Comparison of ENCODE assay signal across 26 cellular contexts in genomic region chr12:25071366-25071765, GRCh38.
DNase-seq lines count a peak whose midpoint lies in the region; ATAC-seq, FAIRE-seq and TF ChIP-seq lines count a peak whose summit lies in the region.
"Had no signal": no experiment of that assay in that cellular context is flagged by ENCODE, and none has a peak within 500 bp of the region (broad histone marks: within the 10 kb centered on the region; RNA-seq: fewer than 3 reads in every experiment).

No MANE protein-coding gene starts in this region.

- H3K9ac ChIP-seq in Karpas-422 (ENCODE audit: low read length) (no peak overlapping the region), endothelial cell of umbilical vein (replicated peaks; ENCODE audit: extremely low read depth, insufficient read depth, low read length) (no peak overlapping the region)
- H3K9ac ChIP-seq: GM23248 had no signal

- peak; percentile 59 for FAIRE-seq in endothelial cell of umbilical vein (lab: Jason Lieb, UNC)

- H3K4me1 ChIP-seq in Karpas-422 (ENCODE audit: low read length) (peaks cover 65% of the 10 kb centered on the region), endothelial cell of umbilical vein (ENCODE audit: control insufficient read depth, extremely low read depth, insufficient read depth, low read length) (peaks cover 6% of the 10 kb centered on the region), spleen (peaks cover 0 to 80% (median 42%) of the 10 kb centered on the region in 6 donors), aorta (ENCODE audit: control insufficient read depth in 1 of 2, insufficient read depth in 2 of 2, low read length in 2 of 2) (no peaks in the 10 kb centered on the region)
- H3K4me1 ChIP-seq: foreskin keratinocyte, right atrium auricular region had no signal

- H3K9me1 ChIP-seq in endothelial cell of umbilical vein (replicated peaks; ENCODE audit: control insufficient read depth, extremely low read depth, insufficient read depth, low read length) = no peaks in the 10 kb centered on the region

- H3K27ac ChIP-seq in Karpas-422 (ENCODE audit: low read length) = peak overlapping the region; percentile 9; the same call in 1 of the 2 replicates
- H3K27ac ChIP-seq in endothelial cell of umbilical vein (ENCODE audit: insufficient read depth, low read depth, low read length) = no peak overlapping the region
- peak overlapping the region in 5 of 8 donors; percentile 3 to 60 (median 29) for H3K27ac ChIP-seq in spleen
- no peak overlapping the region for H3K27ac ChIP-seq in aorta (ENCODE audit: low read depth in 1 of 2, low read length in 2 of 2)
- H3K27ac ChIP-seq: cardiac muscle cell, foreskin keratinocyte, GM23248, hepatocyte, right atrium auricular region, RWPE1 had no signal

- H3K4me2 ChIP-seq in Karpas-422 (ENCODE audit: low read depth, low read length, poor library complexity, severe bottlenecking) (no peak overlapping the region), endothelial cell of umbilical vein (ENCODE audit: insufficient read depth, low read length) (peak overlapping the region; percentile 30)
- H3K4me2 ChIP-seq: hepatocyte had no signal

- no peak for ATAC-seq in aorta (ENCODE audit: low FRiP score)
- ATAC-seq: activated CD4-positive, alpha-beta T cell treated with anti-CD3 and anti-CD28 coated beads for 36 hours; CD8-positive, alpha-beta T cell; foreskin keratinocyte; left ventricle myocardium superior; T-helper 17 cell had no signal

- H3K4me3 ChIP-seq in Karpas-422 (ENCODE audit: low read length) = no peak overlapping the region
- no peak overlapping the region for H3K4me3 ChIP-seq in endothelial cell of umbilical vein (replicated peaks in 1 of 3; ENCODE audit: insufficient read depth in 1 of 3, low read depth in 1 of 3, low read length in 3 of 3)
- H3K4me3 ChIP-seq in spleen = no peak overlapping the region
- no peak overlapping the region for H3K4me3 ChIP-seq in aorta (ENCODE audit: low read length in 2 of 2)
- H3K4me3 ChIP-seq: cardiac muscle cell, dorsolateral prefrontal cortex, GM23248, hepatocyte, right atrium auricular region, stomach had no signal

- no TSS peak for BruUV-seq in endothelial cell of umbilical vein (replicated peaks; lab: Mats Ljungman, UMichigan)

- POLR2A ChIA-PET in endothelial cell of umbilical vein (lab: Charles Lee) = no interaction called here

- 5 to 42% (median 9%) methylated on average over 1 of the region's 1 CpG for WGBS in spleen, 5 donors
- WGBS in aorta, 2 donors = 63 to 85% methylated on average over 1 of the region's 1 CpG

- no peaks in the 10 kb centered on the region for H3K9me3 ChIP-seq in Karpas-422 (ENCODE audit: low read length)
- H3K9me3 ChIP-seq in endothelial cell of umbilical vein (replicated peaks; ENCODE audit: control insufficient read depth, insufficient read depth, low read length) = no peaks in the 10 kb centered on the region
- no peaks in the 10 kb centered on the region for H3K9me3 ChIP-seq in spleen
- no peaks in the 10 kb centered on the region for H3K9me3 ChIP-seq in aorta (ENCODE audit: control insufficient read depth, low read length)
- H3K9me3 ChIP-seq: right atrium auricular region, stomach had no signal

- peaks cover 90% of the 10 kb centered on the region for H3K79me2 ChIP-seq in Karpas-422 (ENCODE audit: low read length)
- no peaks in the 10 kb centered on the region for H3K79me2 ChIP-seq in endothelial cell of umbilical vein (ENCODE audit: control insufficient read depth, insufficient read depth, low read length)
- H3K79me2 ChIP-seq: hepatocyte had no signal

- no peak for TF ChIP-seq POLR2A in endothelial cell of umbilical vein (IDR thresholded peaks at IDR 0.05; ENCODE audit: low read depth, low read length)
- TF ChIP-seq POLR2A in spleen (IDR thresholded peaks at IDR 0.05) = no peak

- H3K36me3 ChIP-seq in Karpas-422 (ENCODE audit: insufficient read depth, low read length) (peaks cover 88% of the 10 kb centered on the region), endothelial cell of umbilical vein (ENCODE audit: control insufficient read depth in 2 of 2, extremely low read depth in 1 of 2, insufficient read depth in 2 of 2, low read length in 2 of 2) (no peaks in the 10 kb centered on the region), spleen (peaks cover 0 to 68% (median 38%) of the 10 kb centered on the region in 6 donors), aorta (ENCODE audit: control insufficient read depth in 1 of 2, insufficient read depth in 2 of 2, low read length in 1 of 2) (no peaks in the 10 kb centered on the region)
- H3K36me3 ChIP-seq: cardiac muscle cell, right atrium auricular region had no signal

- intact Hi-C loops in endothelial cell of umbilical vein (cut with micrococcal nuclease) (no loop called here), spleen (cut with DNase I; ENCODE audit: low total_unique reads) (no loop called here), aorta (cut with DNase I) (no loop called here)

- H3K27me3 ChIP-seq in Karpas-422 (ENCODE audit: low read length) = no peaks in the 10 kb centered on the region
- no peaks in the 10 kb centered on the region for H3K27me3 ChIP-seq in endothelial cell of umbilical vein (ENCODE audit: control insufficient read depth in 2 of 2, insufficient read depth in 2 of 2, low read length in 2 of 2)
- no peaks in the 10 kb centered on the region for H3K27me3 ChIP-seq in spleen (replicated peaks in 1 of 7)
- no peaks in the 10 kb centered on the region for H3K27me3 ChIP-seq in aorta (ENCODE audit: control insufficient read depth in 1 of 2, insufficient read depth in 2 of 2, low read length in 1 of 2)
- H3K27me3 ChIP-seq: cardiac muscle cell, dorsolateral prefrontal cortex, foreskin keratinocyte, hepatocyte, right atrium auricular region, stomach had no signal

- no peak for DNase-seq in Karpas-422
- peak; percentile 42 for DNase-seq in endothelial cell of umbilical vein (ENCODE audit: low read depth, low spot score)
- DNase-seq in myocyte (ENCODE audit: low read depth) = peak; percentile 2
- DNase-seq in spleen = no peak
- DNase-seq in SKM-1 treated with dmso at 0.1 percent for 144 hours (lab: John Stamatoyannopoulos, UW; ENCODE audit: unreplicated experiment) = no peak
- no peak for DNase-seq in aorta
- DNase-seq in middle frontal gyrus (ENCODE audit: extremely low spot score, low spot score) = no peak
- DNase-seq in NCI-H1092 (lab: John Stamatoyannopoulos, UW) = no peak
- DNase-seq: activated CD4-positive, alpha-beta T cell treated with anti-CD3 and anti-CD28 coated beads for 36 hours; activated naive CD4-positive, alpha-beta T cell treated with anti-CD3 and anti-CD28 coated beads for 36 hours; CD8-positive, alpha-beta T cell; dorsolateral prefrontal cortex; foreskin keratinocyte; GM23248; HFFc6; immature natural killer cell; left ventricle myocardium superior; NCI-H2081 treated with DMSO at 0.1 percent for 48 hours; NCI-H774; stomach; T-helper 17 cell; trophoblast cell had no signal

- no peak overlapping the region for H2AFZ ChIP-seq in Karpas-422 (ENCODE audit: low read length)
- H2AFZ ChIP-seq in endothelial cell of umbilical vein (ENCODE audit: low read depth, low read length) = no peak overlapping the region
- H2AFZ ChIP-seq: GM23248, hepatocyte had no signal

- dilution Hi-C loops in endothelial cell of umbilical vein (cut with MboI; ENCODE audit: extremely low pct_ligation_motif_present, low sequenced_read_pairs) = no loop called here

- CTCF ChIA-PET in endothelial cell of umbilical vein (lab: Charles Lee) = interaction anchor here (1.1 kb wide), 1 partner anchor 15 kb away, joined by 3 read pairs; no protein-coding TSS in a partner anchor

- no peaks in the 10 kb centered on the region for H3K9me2 ChIP-seq in Karpas-422 (replicated peaks; ENCODE audit: insufficient read depth, low read length)

- H4K20me1 ChIP-seq in Karpas-422 (ENCODE audit: insufficient read depth, low read depth, low read length) (no peaks in the 10 kb centered on the region), endothelial cell of umbilical vein (replicated peaks; ENCODE audit: control insufficient read depth, extremely low read depth, insufficient read depth, low read length) (no peaks in the 10 kb centered on the region)

- TF ChIP-seq CTCF in endothelial cell of umbilical vein (IDR thresholded peaks at IDR 0.05; ENCODE audit: extremely low read depth in 1 of 2, insufficient read depth in 1 of 2, low read depth in 1 of 2, low read length in 2 of 2) (no peak), spleen (IDR thresholded peaks at IDR 0.05 in 8 of 11, conservative IDR thresholded peaks at IDR 0.05 in 3 of 11) (no peak)

TF ChIP-seq in endothelial cell of umbilical vein, 7 proteins besides CTCF, POLR2A, EP300 and RAD21:
- TF ChIP-seq GATA2 (IDR thresholded peaks at IDR 0.05; ENCODE audit: insufficient read depth, insufficient read length, low read depth, low read length) (no peak), FOS (IDR thresholded peaks at IDR 0.05; ENCODE audit: borderline replicate concordance, insufficient read depth, low read length) (no peak), EZH2 (IDR thresholded peaks at IDR 0.05; ENCODE audit: borderline replicate concordance, low read depth, low read length, severe bottlenecking) (no peak), MAX (IDR thresholded peaks at IDR 0.05; ENCODE audit: insufficient read depth, insufficient read length) (no peak), MYC (IDR thresholded peaks at IDR 0.05; ENCODE audit: low read depth, low read length) (no peak), JUN (IDR thresholded peaks at IDR 0.05; ENCODE audit: borderline replicate concordance, insufficient read depth, insufficient read length, low read depth) (no peak), POLR2AphosphoS5 (IDR thresholded peaks at IDR 0.05; ENCODE audit: insufficient read depth, low read depth, low read length) (no peak)

Comparison
In these comparisons a context has a peak if more than half of its experiments do, and no peak if none do; other contexts are left out.
1. DNase-seq: peak in endothelial cell of umbilical vein (single experiment) and myocyte (single experiment); none in Karpas-422 (single experiment), spleen (single experiment), SKM-1 treated with dmso at 0.1 percent for 144 hours (single experiment), aorta (0 of 2), middle frontal gyrus (single experiment) and NCI-H1092 (single experiment).
2. H3K27ac ChIP-seq: peak in Karpas-422 (single experiment) and spleen (5 of 8); none in endothelial cell of umbilical vein (single experiment) and aorta (0 of 2).